Comparison of ENCODE assay signal across 14 cellular contexts in genomic region chr22:41828516-41828915, GRCh38. TPM values are rescaled to one million over a fixed set of nuclear protein-coding genes. Genes with fewer than 3 reads are reported as not detected.
DNase-seq lines count a peak whose midpoint lies in the region; ATAC-seq and TF ChIP-seq lines count a peak whose summit lies in the region.
"Had no signal": no experiment of that assay in that cellular context is flagged by ENCODE, and none has a peak within 500 bp of the region (broad histone marks: within the 10 kb centered on the region; RNA-seq: fewer than 3 reads in every experiment).

No MANE protein-coding gene starts in this region.

- POLR2A ChIA-PET in OCI-LY7 (lab: Charles Lee): interaction anchor here (0.5 kb wide), 1 partner anchor 113 kb away, joined by 3 read pairs; no protein-coding TSS in a partner anchor

- no peaks in the 10 kb centered on the region; the same call in 1 of the 2 replicates for H3K9me3 ChIP-seq in OCI-LY7 (ENCODE audit: low read length)
- H3K9me3 ChIP-seq: BLaER1, heart left ventricle had no signal

- H3K4me1 ChIP-seq in OCI-LY7 (ENCODE audit: insufficient read depth, low read length, poor library complexity, severe bottlenecking): peaks cover 36% of the 10 kb centered on the region

- H3K4me3 Mint-ChIP-seq in immature natural killer cell: no peak overlapping the region
- H3K4me3 Mint-ChIP-seq: effector memory CD8-positive, alpha-beta T cell had no signal

- peaks cover 15% of the 10 kb centered on the region in 2 donors for H3K4me1 Mint-ChIP-seq in immature natural killer cell

- H3K27me3 Mint-ChIP-seq in immature natural killer cell (ENCODE audit: low read depth in 3 of 3): peaks cover 2 to 7% (median 5%) of the 10 kb centered on the region in 3 donors
- H3K27me3 Mint-ChIP-seq: effector memory CD8-positive, alpha-beta T cell had no signal

- intact Hi-C loops in OCI-LY7 (cut with micrococcal nuclease; ENCODE audit: unreplicated experiment): no loop called here

- H3K9me2 ChIP-seq in OCI-LY7 (ENCODE audit: insufficient read depth, low read length): no peaks in the 10 kb centered on the region

- no peak for DNase-seq in activated naive CD4-positive, alpha-beta T cell treated with anti-CD3 and anti-CD28 coated beads, Interleukin-2, amount 50 U/mL, for 72 hours (ENCODE audit: low spot score in 2 of 2)
- DNase-seq in activated naive CD4-positive, alpha-beta T cell treated with Interleukin-2 at 50 U/mL for 16 hours: no peak
- DNase-seq in OCI-LY7 (ENCODE audit: low spot score): no peak
- DNase-seq in immature natural killer cell: no peak
- no peak for DNase-seq in substantia nigra (lab: John Stamatoyannopoulos, UW)
- DNase-seq in stimulated activated CD4-positive, alpha-beta T cell treated with anti-CD3 and anti-CD28 coated beads, Interleukin-4, amount 100 ng/mL, for 1 hour: no peak
- DNase-seq in Kasumi-1 (lab: John Stamatoyannopoulos, UW): no peak
- no peak for DNase-seq in activated CD4-positive, alpha-beta T cell treated with anti-CD3 and anti-CD28 coated beads for 4 hours
- DNase-seq: activated CD4-positive, CD25-positive, alpha-beta regulatory T cell treated with anti-CD3 and anti-CD28 coated beads, Interleukin-2, amount 50 U/mL, for 72 hours; effector memory CD8-positive, alpha-beta T cell; heart left ventricle; NCI-H1694; stimulated activated CD8-positive, alpha-beta memory T cell treated with anti-CD3 and anti-CD28 coated beads, Interleukin-4, amount 100 ng/mL, for 48 hours had no signal

- CTCF ChIA-PET in OCI-LY7 (lab: Charles Lee; ENCODE audit: unreplicated experiment): no interaction called here

- no peaks in the 10 kb centered on the region for H4K20me1 ChIP-seq in OCI-LY7 (ENCODE audit: insufficient read depth, low read length)
- H4K20me1 ChIP-seq: BLaER1 had no signal

- H3K36me3 ChIP-seq in OCI-LY7 (ENCODE audit: insufficient read depth, low read length): peaks cover 23% of the 10 kb centered on the region

- peaks cover 16% of the 10 kb centered on the region; the same call in 1 of the 2 replicates for H3K79me2 ChIP-seq in OCI-LY7 (ENCODE audit: insufficient read depth, low read depth, low read length)

- peaks cover 4 to 34% of the 10 kb centered on the region in 2 donors for H3K36me3 Mint-ChIP-seq in activated naive CD4-positive, alpha-beta T cell treated with anti-CD3 and anti-CD28 coated beads, Interleukin-2, amount 50 U/mL, for 72 hours
- peaks cover 0 to 9% (median 4%) of the 10 kb centered on the region in 3 donors for H3K36me3 Mint-ChIP-seq in immature natural killer cell

- no peak for TF ChIP-seq CTCF in OCI-LY7 (conservative IDR thresholded peaks at IDR 0.05; ENCODE audit: low read length)

- no peaks in the 10 kb centered on the region for H3K9me3 Mint-ChIP-seq in activated naive CD4-positive, alpha-beta T cell treated with anti-CD3 and anti-CD28 coated beads, Interleukin-2, amount 50 U/mL, for 72 hours
- no peaks in the 10 kb centered on the region for H3K9me3 Mint-ChIP-seq in immature natural killer cell
- H3K9me3 Mint-ChIP-seq: effector memory CD8-positive, alpha-beta T cell had no signal

- no peak for ATAC-seq in activated naive CD4-positive, alpha-beta T cell treated with anti-CD3 and anti-CD28 coated beads, Interleukin-2, amount 50 U/mL, for 72 hours
- ATAC-seq: effector memory CD8-positive, alpha-beta T cell; heart left ventricle had no signal

- no peak overlapping the region for H2AFZ ChIP-seq in OCI-LY7 (ENCODE audit: low read length)

- H3K27ac ChIP-seq in OCI-LY7 (ENCODE audit: low read depth, low read length, poor library complexity, severe bottlenecking) (peak overlapping the region; percentile 2), substantia nigra (ENCODE audit: low read depth, low read length, poor library complexity, severe bottlenecking) (peak overlapping the region; percentile 32)
- H3K27ac ChIP-seq: heart left ventricle had no signal

- H3K4me2 ChIP-seq in OCI-LY7 (ENCODE audit: low read length): no peak overlapping the region
- H3K4me2 ChIP-seq: BLaER1 had no signal

- BruUV-seq in OCI-LY7 (replicated peaks; lab: Mats Ljungman, UMichigan): no TSS peak

- H3K4me3 ChIP-seq in OCI-LY7 (ENCODE audit: low read depth, low read length, poor library complexity, severe bottlenecking): no peak overlapping the region
- H3K4me3 ChIP-seq: BLaER1, heart left ventricle had no signal

- peak overlapping the region; percentile 24 to 32 for H3K27ac Mint-ChIP-seq in activated naive CD4-positive, alpha-beta T cell treated with anti-CD3 and anti-CD28 coated beads, Interleukin-2, amount 50 U/mL, for 72 hours
- H3K27ac Mint-ChIP-seq in immature natural killer cell: peak overlapping the region; percentile 18 to 82 (median 64)

RNA-seq across cellular contexts. Expression of gene SREBF2, which starts 4.4 kb away (rescaled TPM):
- 100 to 1,000 TPM; 162 to 163 TPM for total RNA-seq in activated naive CD4-positive, alpha-beta T cell treated with anti-CD3 and anti-CD28 coated beads, Interleukin-2, amount 50 U/mL, for 72 hours
- 132 and 167 TPM in 2 replicates for total RNA-seq in OCI-LY7 (2014; rRNA removed; shearing (Covaris generic))
- total RNA-seq in OCI-LY7 (2022): 312 and 330 TPM in 2 replicates
- polyA plus RNA-seq in immature natural killer cell: 10 to 100 TPM; 16.9 to 40.3 (median 22.9) TPM

RNA-seq across cellular contexts. Expression of gene CCDC134, which starts 28.0 kb away (rescaled TPM):
- 10 to 100 TPM; 16.7 to 31.7 TPM for total RNA-seq in activated naive CD4-positive, alpha-beta T cell treated with anti-CD3 and anti-CD28 coated beads, Interleukin-2, amount 50 U/mL, for 72 hours
- 21.7 and 23.8 TPM in 2 replicates for total RNA-seq in OCI-LY7 (2014; rRNA removed; shearing (Covaris generic))
- 17.3 and 17.4 TPM in 2 replicates for total RNA-seq in OCI-LY7 (2022)
- polyA plus RNA-seq in immature natural killer cell: 1 to 10 TPM; 1.8 to 6.6 (median 4.2) TPM
